24 cellular contexts compared by ENCODE assay signal in genomic region chr10:129498680-129499079, GRCh38. TPM values are rescaled to one million over a fixed set of nuclear protein-coding genes. Genes with fewer than 3 reads are reported as not detected.
DNase-seq lines count a peak whose midpoint lies in the region; FAIRE-seq and TF ChIP-seq lines count a peak whose summit lies in the region.
"Had no signal": no experiment of that assay in that cellular context is flagged by ENCODE, and none has a peak within 500 bp of the region (broad histone marks: within the 10 kb centered on the region; RNA-seq: fewer than 3 reads in every experiment).

No MANE protein-coding gene starts in this region.

- no peak overlapping the region for H2BK12ac ChIP-seq in H1 (ENCODE audit: low read depth, low read length)
- H2BK12ac ChIP-seq in mesenchymal stem cell (ENCODE audit: low read length in 2 of 2), result no peak overlapping the region

- H3K4me3 ChIP-seq in A673 (ENCODE audit: low read depth, low read length, poor library complexity, severe bottlenecking) (no peak overlapping the region), GM12865 (ENCODE audit: low read depth, low read length) (no peak overlapping the region), H1 (ENCODE audit: extremely low read depth in 1 of 4, insufficient read depth in 2 of 4, low read depth in 3 of 4, low read length in 4 of 4) (no peak overlapping the region), mesenchymal stem cell (ENCODE audit: insufficient read depth in 1 of 2, low read depth in 1 of 2, low read length in 2 of 2) (no peak overlapping the region)
- H3K4me3 ChIP-seq: spleen, thoracic aorta, uterus had no signal

- TF ChIP-seq POLR2A in H1 (IDR thresholded peaks at IDR 0.05; ENCODE audit: control extremely low read depth in 1 of 2, low read depth in 2 of 2, low read length in 2 of 2), result no peak

- H3K36me3 ChIP-seq in A673 (ENCODE audit: insufficient read depth, low read length, poor library complexity, severe bottlenecking), result no peaks in the 10 kb centered on the region
- H3K36me3 ChIP-seq in H1 (ENCODE audit: control insufficient read depth in 2 of 4, insufficient read depth in 4 of 4, low read length in 3 of 4), result no peaks in the 10 kb centered on the region; a peak in 1 of 8 replicates
- H3K36me3 ChIP-seq in mesenchymal stem cell (ENCODE audit: control insufficient read depth in 1 of 2, insufficient read depth in 2 of 2, low read depth in 1 of 2, low read length in 2 of 2), result peaks cover 3 to 13% of the 10 kb centered on the region in 2 experiments
- H3K36me3 ChIP-seq: thoracic aorta, uterus had no signal

- H3K14ac ChIP-seq in H1 (ENCODE audit: insufficient read length) (no peak overlapping the region), mesenchymal stem cell (ENCODE audit: low read length in 2 of 2) (no peak overlapping the region)

- H3K4me1 ChIP-seq in A673 (ENCODE audit: insufficient read depth, low read length, poor library complexity, severe bottlenecking), result peaks cover 11% of the 10 kb centered on the region
- peaks cover 0 to 4% (median 1%) of the 10 kb centered on the region in 4 experiments; a peak in 4 of 7 replicates for H3K4me1 ChIP-seq in H1 (replicated peaks in 1 of 4; ENCODE audit: control insufficient read depth in 3 of 4, insufficient read depth in 4 of 4, low read length in 3 of 4)
- peaks cover 2% of the 10 kb centered on the region for H3K4me1 ChIP-seq in mesenchymal stem cell (ENCODE audit: control insufficient read depth, insufficient read depth, low read depth, low read length)
- H3K4me1 ChIP-seq: uterus had no signal

- no peaks in the 10 kb centered on the region for H4K20me1 ChIP-seq in H1 (replicated peaks in 1 of 2; ENCODE audit: control insufficient read depth in 1 of 2, insufficient read depth in 2 of 2, low read length in 2 of 2)

- no peak overlapping the region for H3K56ac ChIP-seq in H1 (replicated peaks; ENCODE audit: insufficient read length, low read depth, low read length)

- no peak overlapping the region for H3K9ac ChIP-seq in H1 (replicated peaks in 1 of 4; ENCODE audit: extremely low read depth in 1 of 4, low read depth in 3 of 4, low read length in 3 of 4)
- H3K9ac ChIP-seq in mesenchymal stem cell (ENCODE audit: low read length), result no peak overlapping the region
- H3K9ac ChIP-seq: KMS-11 had no signal

- no peak overlapping the region for H2AFZ ChIP-seq in H1 (ENCODE audit: low read length)
- no peak overlapping the region for H2AFZ ChIP-seq in mesenchymal stem cell (ENCODE audit: low read depth, low read length)

- no peak for FAIRE-seq in H1 (lab: Jason Lieb, UNC)
- FAIRE-seq: frontal cortex had no signal

- 0 out of 2 replicates have a peak, but pooled peaks have one; percentile 15 for TF ChIP-seq CTCF in A673 (conservative IDR thresholded peaks at IDR 0.05; ENCODE audit: low read depth, low read length)
- TF ChIP-seq CTCF in GM12865 (IDR thresholded peaks at IDR 0.05; ENCODE audit: insufficient read depth, low read depth, low read length, missing control alignments), result peak; percentile 8
- TF ChIP-seq CTCF in H1 (IDR thresholded peaks at IDR 0.05; ENCODE audit: control extremely low read depth in 1 of 3, insufficient read depth in 1 of 3, low read depth in 1 of 3, low read length in 3 of 3), result peak in 2 of 3 experiments; percentile 36 to 37; a peak in 2 of 4 replicates

- no peaks in the 10 kb centered on the region for H3K23me2 ChIP-seq in H1 (ENCODE audit: low read depth, low read length)

- WGBS in H1 (ENCODE audit: extremely low coverage in 1 of 2, insufficient coverage in 1 of 2, insufficient read length in 1 of 2, insufficient replicate concordance in 2 of 2, low coverage in 1 of 2, low lambda C conversion rate in 2 of 2, missing lambda C conversion rate in 1 of 2), 2 experiments, result 94% methylated on average over 2 of the region's 2 CpGs; no CpG with 5 or more reads in 1 of the 2 experiments
- WGBS in mesenchymal stem cell, result 83% methylated on average over 2 of the region's 2 CpGs

- no peak overlapping the region for H3K18ac ChIP-seq in H1 (ENCODE audit: extremely low read depth, low read length)
- no peak overlapping the region for H3K18ac ChIP-seq in mesenchymal stem cell (ENCODE audit: low read depth in 1 of 2, low read length in 2 of 2)

- H2BK15ac ChIP-seq in H1 (ENCODE audit: low read length) (no peak overlapping the region), mesenchymal stem cell (ENCODE audit: low read depth, poor library complexity, severe bottlenecking) (no peak overlapping the region)

- no peak overlapping the region for H4K8ac ChIP-seq in H1 (ENCODE audit: extremely low read depth, insufficient read depth, low read length)
- H4K8ac ChIP-seq in mesenchymal stem cell (ENCODE audit: low read length), result no peak overlapping the region

- no peaks in the 10 kb centered on the region for H3K79me1 ChIP-seq in H1 (ENCODE audit: low read depth, low read length)
- peaks cover 27% of the 10 kb centered on the region for H3K79me1 ChIP-seq in mesenchymal stem cell (replicated peaks; ENCODE audit: low read length, poor library complexity, severe bottlenecking)

- TF ChIP-seq EP300 in H1 (IDR thresholded peaks at IDR 0.05; ENCODE audit: borderline replicate concordance in 1 of 2, low read depth in 2 of 2, low read length in 2 of 2), result no peak

- DNase-seq in A673 (ENCODE audit: low spot score) (no peak), GM12865 (ENCODE audit: low read depth) (no peak), NAMALWA (ENCODE audit: low spot score) (peak; percentile 5), H1 (ENCODE audit: low read depth in 1 of 2, low spot score in 2 of 2) (no peak), globus pallidus (ENCODE audit: low spot score) (no peak), mesenchymal stem cell (no peak), NCI-H146 treated with DMSO at 0.1 percent for 48 hours (lab: John Stamatoyannopoulos, UW; ENCODE audit: unreplicated experiment) (no peak), NCI-H2081 treated with DMSO at 0.1 percent for 48 hours (lab: John Stamatoyannopoulos, UW) (no peak)
- DNase-seq: activated CD4-positive, alpha-beta memory T cell treated with anti-CD3 and anti-CD28 coated beads for 36 hours; activated effector memory CD4-positive, alpha-beta T cell treated with anti-CD3 and anti-CD28 coated beads, Interleukin-2, amount 50 U/mL, for 16 hours; C1 segment of cervical spinal cord; Calu3; hippocampal formation; natural killer cell; NCI-H1092; NCI-H187 treated with DMSO at 0.1 percent for 48 hours; NCI-H526 treated with DMSO at 0.1 percent for 48 hours; spleen; stimulated activated CD4-positive, alpha-beta T cell treated with anti-CD3 and anti-CD28 coated beads, Interleukin-4, amount 100 ng/mL, for 24 hours; stimulated activated naive CD4-positive, alpha-beta T cell treated with Interleukin-2 at 50 U/mL for 16 hours; uterus had no signal

- CTCF ChIA-PET in A673 (lab: Charles Lee) (no interaction called here), H1 (lab: Charles Lee; ENCODE audit: partially characterized antibody) (interaction anchor here (1.1 kb wide), 2 partner anchors 28 to 167 kb away, joined by 3 read pairs; no protein-coding TSS in a partner anchor)

- H3K9me3 ChIP-seq in A673 (ENCODE audit: low read depth, low read length, poor library complexity, severe bottlenecking) (peaks cover 2% of the 10 kb centered on the region), H1 (ENCODE audit: insufficient read depth in 2 of 2, low read depth in 1 of 2, low read length in 1 of 2) (peaks cover 5 to 14% of the 10 kb centered on the region in 2 experiments), mesenchymal stem cell (ENCODE audit: control insufficient read depth, low read length) (peaks cover 38% of the 10 kb centered on the region)
- H3K9me3 ChIP-seq: thoracic aorta, uterus had no signal

- H3K27me3 ChIP-seq in A673 (replicated peaks; ENCODE audit: insufficient read depth, low read depth, low read length, poor library complexity), result no peaks in the 10 kb centered on the region
- H3K27me3 ChIP-seq in H1 (replicated peaks in 1 of 4; ENCODE audit: control insufficient read depth in 3 of 4, extremely low read depth in 1 of 4, insufficient read depth in 3 of 4, low read length in 3 of 4), result no peaks in the 10 kb centered on the region
- no peaks in the 10 kb centered on the region for H3K27me3 ChIP-seq in mesenchymal stem cell (ENCODE audit: control insufficient read depth in 1 of 2, insufficient read depth in 1 of 2, low read length in 2 of 2)
- H3K27me3 ChIP-seq: spleen, uterus had no signal

- H3K4me2 ChIP-seq in H1 (ENCODE audit: insufficient read depth in 1 of 2, low read depth in 2 of 2, low read length in 2 of 2) (no peak overlapping the region), mesenchymal stem cell (ENCODE audit: low read length, poor library complexity, severe bottlenecking) (no peak overlapping the region)
- H3K4me2 ChIP-seq: KMS-11 had no signal

- H3K23ac ChIP-seq in H1 (ENCODE audit: insufficient read length) (no peak overlapping the region), mesenchymal stem cell (ENCODE audit: low read length in 2 of 2) (no peak overlapping the region)

- H3K4ac ChIP-seq in H1 (replicated peaks; ENCODE audit: insufficient read length, low read depth, low read length), result no peak overlapping the region
- no peak overlapping the region for H3K4ac ChIP-seq in mesenchymal stem cell (ENCODE audit: low read depth in 1 of 2, low read length in 2 of 2)

- H2BK20ac ChIP-seq in H1 (ENCODE audit: low read length), result no peak overlapping the region

- H4K91ac ChIP-seq in H1 (replicated peaks; ENCODE audit: insufficient read length, low read length) (no peak overlapping the region), mesenchymal stem cell (ENCODE audit: low read length) (no peak overlapping the region)

- H2BK5ac ChIP-seq in H1 (ENCODE audit: low read depth, low read length) (no peak overlapping the region), mesenchymal stem cell (ENCODE audit: low read depth, low read length, poor library complexity, severe bottlenecking) (no peak overlapping the region)

- intact Hi-C loops in A673 (cut with micrococcal nuclease; ENCODE audit: unreplicated experiment), result no loop called here

- H4K5ac ChIP-seq in H1 (ENCODE audit: insufficient read length, low read depth, low read length), result no peak overlapping the region

- TF ChIP-seq RAD21 in H1 (IDR thresholded peaks at IDR 0.05 in 1 of 2, conservative IDR thresholded peaks at IDR 0.05 in 1 of 2; ENCODE audit: low read depth in 2 of 2, low read length in 2 of 2), result no peak; a peak in 1 of 4 replicates

- no peak overlapping the region for H2AK5ac ChIP-seq in H1 (ENCODE audit: low read depth, low read length)
- H2AK5ac ChIP-seq in mesenchymal stem cell (ENCODE audit: low read length, severe bottlenecking), result no peak overlapping the region

- H2BK120ac ChIP-seq in H1 (replicated peaks; ENCODE audit: low read depth, low read length), result no peak overlapping the region
- H2BK120ac ChIP-seq in mesenchymal stem cell (ENCODE audit: low read depth, low read length), result no peak overlapping the region

- POLR2A ChIA-PET in A673 (lab: Charles Lee; ENCODE audit: low non-redundant PET), result no interaction called here
- POLR2A ChIA-PET in H1 (lab: Charles Lee; ENCODE audit: partially characterized antibody), result no interaction called here

- BruUV-seq in A673 (replicated peaks; lab: Mats Ljungman, UMichigan), result no TSS peak

- H3K27ac ChIP-seq in A673 (ENCODE audit: low read depth, low read length, poor library complexity, severe bottlenecking), result no peak overlapping the region
- no peak overlapping the region for H3K27ac ChIP-seq in H1 (ENCODE audit: low read depth, low read length)
- no peak overlapping the region for H3K27ac ChIP-seq in mesenchymal stem cell (ENCODE audit: low read length, poor library complexity, severe bottlenecking)
- H3K27ac ChIP-seq: KMS-11, spleen, thoracic aorta, uterus had no signal

- no peaks in the 10 kb centered on the region for H3K79me2 ChIP-seq in H1 (ENCODE audit: control insufficient read depth in 1 of 2, insufficient read depth in 2 of 2, low read length in 2 of 2)

RNA-seq across cellular contexts. Expression of gene MGMT, which starts 31.6 kb away (rescaled TPM):
- total RNA-seq in A673 (2021), result 19.5 and 28.0 TPM in 2 replicates
- total RNA-seq in H1 (2021; fragmentation: NEBNext Ultra II Directional; extraction: Animal tissue kit (Norgen Biotek cat#: 25700)), result 9.1 and 9.9 TPM in 2 replicates
- 10.7 and 14.3 TPM in 2 replicates for polyA plus RNA-seq in H1 (2011; rRNA removed)
- 11.6 TPM for polyA plus RNA-seq in H1 (2011; cell fraction: cytosol; rRNA removed)
- polyA plus RNA-seq in H1 (2011; cell fraction: nucleus; rRNA removed), result 13.5 TPM
- polyA plus RNA-seq in H1 (2012, experiment 1 of 2), result 6.8 to 12.4 TPM (median 9.7 TPM) in 4 replicates
- 11.6 TPM for polyA plus RNA-seq in H1 (2012, experiment 2 of 2)
- polyA plus RNA-seq in H1 (2013, experiment 1 of 2), result 7.7 TPM
- 8.2 TPM for polyA plus RNA-seq in H1 (2013, experiment 2 of 2)
- 8.0 and 8.2 TPM in 2 replicates for polyA minus RNA-seq in H1 (2011; rRNA and poly(A)+ RNA removed)
- 4.4 TPM for polyA minus RNA-seq in H1 (2011; cell fraction: cytosol; rRNA and poly(A)+ RNA removed)
- 26.9 TPM for polyA minus RNA-seq in H1 (2011; cell fraction: nucleus; rRNA and poly(A)+ RNA removed)
- 14.0 TPM for polyA plus RNA-seq in mesenchymal stem cell (2013, experiment 1 of 2)
- polyA plus RNA-seq in mesenchymal stem cell (2013, experiment 2 of 2), result 13.1 TPM
